Comparison of ENCODE assay signal across 21 cellular contexts in the genomic region with DNA sequence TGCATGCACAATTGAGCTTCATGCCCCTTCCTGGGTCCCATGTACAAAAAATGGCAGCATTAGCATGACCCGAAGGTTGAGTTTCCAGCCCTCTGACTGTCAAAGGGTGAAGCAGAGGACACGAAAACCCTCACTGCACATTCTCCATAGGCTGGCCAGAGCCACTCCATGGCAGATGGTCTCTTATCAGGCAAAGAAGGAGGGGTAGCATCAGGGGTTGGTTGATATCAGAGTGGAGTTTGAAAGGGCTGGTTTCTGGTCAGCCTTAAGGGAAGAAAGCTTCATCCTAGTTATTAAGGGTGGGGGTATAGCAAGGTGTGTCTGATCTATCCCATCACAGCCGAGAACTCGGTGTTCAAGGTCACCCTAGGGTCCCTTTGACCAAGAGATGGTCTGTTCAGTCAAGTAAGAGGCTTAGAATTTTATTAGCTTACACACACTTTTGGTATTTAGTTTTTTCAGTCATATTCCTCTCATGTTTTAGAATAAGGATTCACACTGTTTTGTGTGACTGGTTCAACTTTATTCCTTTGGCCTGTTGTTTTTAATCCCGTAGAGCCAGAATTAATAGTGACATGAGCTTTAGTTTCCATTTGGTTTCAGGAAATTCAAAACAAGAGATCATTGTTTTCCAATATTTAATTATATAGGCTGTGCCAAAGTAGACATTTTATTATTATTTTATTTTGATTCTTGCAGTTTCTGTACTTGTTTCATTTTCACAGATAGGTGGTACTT.
"Had no signal": no experiment of that assay in that cellular context is flagged by ENCODE, and none has a peak within 500 bp of the region (broad histone marks: within the 10 kb centered on the region; RNA-seq: fewer than 3 reads in every experiment).

No MANE protein-coding gene starts in this region.

- H3K4me3 ChIP-seq: colonic mucosa, dorsolateral prefrontal cortex, left lung, lung, thyroid gland had no signal

- H3K4me1 ChIP-seq: colonic mucosa, thyroid gland had no signal

- H3K9me3 Mint-ChIP-seq: activated naive CD4-positive, alpha-beta T cell treated with anti-CD3 and anti-CD28 coated beads, Interleukin-2, amount 10 ng/mL, durations not matched to agents 7 days and 5 days; immature natural killer cell; natural killer cell had no signal

- H3K36me3 Mint-ChIP-seq: activated naive CD4-positive, alpha-beta T cell treated with anti-CD3 and anti-CD28 coated beads, Interleukin-2, amount 10 ng/mL, durations not matched to agents 7 days and 5 days; immature natural killer cell; natural killer cell had no signal

- H3K9me3 ChIP-seq: colonic mucosa, left lung, thyroid gland had no signal

- ATAC-seq: left lung; natural killer cell; right cardiac atrium; stimulated activated naive CD8-positive, alpha-beta T cell treated with anti-CD3 and anti-CD28 coated beads, Interleukin-15, Interleukin-2, amounts not matched to agents 100 U/mL and 50 U/mL, for 24 hours had no signal

- H3K27ac Mint-ChIP-seq: activated naive CD4-positive, alpha-beta T cell treated with anti-CD3 and anti-CD28 coated beads, Interleukin-2, amount 10 ng/mL, durations not matched to agents 7 days and 5 days; immature natural killer cell; mesothelial cell of epicardium; natural killer cell; progenitor cell of endocrine pancreas had no signal

- DNase-seq: activated CD4-positive, alpha-beta T cell treated with anti-CD3 and anti-CD28 coated beads for 4 hours; activated CD4-positive, alpha-beta T cell treated with anti-CD3 and anti-CD28 coated beads, Interleukin-2, amount 50 U/mL, for 48 hours; activated CD4-positive, CD25-positive, alpha-beta regulatory T cell; activated effector memory CD4-positive, alpha-beta T cell treated with anti-CD3 and anti-CD28 coated beads, Interleukin-2, amount 50 U/mL, for 16 hours; activated naive CD4-positive, alpha-beta T cell treated with anti-CD3 and anti-CD28 coated beads, Interleukin-2, amount 10 ng/mL, durations not matched to agents 7 days and 5 days; amygdala; colonic mucosa; dorsolateral prefrontal cortex; immature natural killer cell; left lung; natural killer cell; right cardiac atrium; stimulated activated CD4-positive, alpha-beta T cell treated with anti-CD3 and anti-CD28 coated beads, Interleukin-12 subunit alpha, Interleukin-12 subunit beta, amount 100 ng/mL, for 4 hours; stimulated activated CD4-positive, alpha-beta T cell treated with anti-CD3 and anti-CD28 coated beads, Interleukin-4, amount 100 ng/mL, for 4 hours; stimulated activated naive CD8-positive, alpha-beta T cell treated with anti-CD3 and anti-CD28 coated beads, Interleukin-15, Interleukin-2, amounts not matched to agents 100 U/mL and 50 U/mL, for 24 hours; substantia nigra; thyroid gland had no signal

- H3K4me1 Mint-ChIP-seq: activated naive CD4-positive, alpha-beta T cell treated with anti-CD3 and anti-CD28 coated beads, Interleukin-2, amount 10 ng/mL, durations not matched to agents 7 days and 5 days; immature natural killer cell; mesothelial cell of epicardium; natural killer cell had no signal

- H3K4me3 Mint-ChIP-seq: activated naive CD4-positive, alpha-beta T cell treated with anti-CD3 and anti-CD28 coated beads, Interleukin-2, amount 10 ng/mL, durations not matched to agents 7 days and 5 days; immature natural killer cell; mesothelial cell of epicardium; natural killer cell had no signal

- H3K36me3 ChIP-seq: colonic mucosa, left lung, thyroid gland had no signal

- H3K27ac ChIP-seq: colonic mucosa, left lung, thyroid gland had no signal

- H3K27me3 Mint-ChIP-seq: activated naive CD4-positive, alpha-beta T cell treated with anti-CD3 and anti-CD28 coated beads, Interleukin-2, amount 10 ng/mL, durations not matched to agents 7 days and 5 days had no signal

- H3K27me3 ChIP-seq: colonic mucosa, dorsolateral prefrontal cortex, left lung, thyroid gland had no signal

- FAIRE-seq: bronchial epithelial cell had no signal
